Comparison of ENCODE assay signal across 26 cellular contexts in the genomic region with DNA sequence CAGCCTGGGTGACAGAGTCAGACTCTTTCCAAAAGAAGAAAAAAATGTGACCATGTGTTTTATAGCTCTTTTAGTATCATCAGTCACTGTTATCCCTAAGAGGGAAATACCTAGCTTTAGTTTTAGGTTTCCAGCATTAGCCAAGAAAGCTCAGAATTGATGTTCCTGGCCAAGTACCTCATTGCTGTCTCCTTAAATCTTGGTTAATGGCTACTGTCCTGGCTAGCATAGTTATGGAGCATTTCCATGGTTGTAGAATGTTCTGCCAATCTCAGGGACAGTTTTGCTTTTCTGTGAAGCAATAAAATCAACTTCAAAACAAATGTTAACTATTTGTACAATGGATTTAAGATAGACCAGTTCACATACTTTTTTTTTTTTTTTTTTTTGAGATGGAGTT.
"Had no signal": no experiment of that assay in that cellular context is flagged by ENCODE, and none has a peak within 500 bp of the region (broad histone marks: within the 10 kb centered on the region; RNA-seq: fewer than 3 reads in every experiment).

No MANE protein-coding gene starts in this region.

- DNase-seq: stimulated activated CD4-positive, alpha-beta T cell treated with anti-CD3 and anti-CD28 coated beads, Interleukin-2, amount 100 ng/mL, for 48 hours; stimulated activated CD4-positive, alpha-beta T cell treated with anti-CD3 and anti-CD28 coated beads, Interleukin-4, amount 100 ng/mL, for 1 hour; stimulated activated CD4-positive, alpha-beta T cell treated with anti-CD3 and anti-CD28 coated beads, Interleukin-4, amount 100 ng/mL, for 24 hours; stimulated activated CD4-positive, alpha-beta T cell treated with anti-CD3 and anti-CD28 coated beads, Interleukin-4, amount 100 ng/mL, for 4 hours; stimulated activated CD8-positive, alpha-beta memory T cell treated with anti-CD3 and anti-CD28 coated beads, Interleukin-4, amount 100 ng/mL, for 48 hours; stimulated activated naive B cell treated with anti-CD40 and anti-IgM and Interleukin-4, amounts not matched to agents 10 μg/mL and 1 μg/mL and 100 μg/mL, for 72 hours; stimulated activated naive CD4-positive, alpha-beta T cell; stimulated activated naive CD4-positive, alpha-beta T cell treated with Interleukin-2 at 50 U/mL for 16 hours; stimulated activated naive CD8-positive, alpha-beta T cell treated with anti-CD3 and anti-CD28 coated beads, Interleukin-15, amount 100 ng/mL, for 72 hours; stimulated activated naive CD8-positive, alpha-beta T cell treated with anti-CD3 and anti-CD28 coated beads, Interleukin-15, Interleukin-2, amounts not matched to agents 100 U/mL and 50 U/mL, for 24 hours; stomach; substantia nigra; testis; thyroid gland; tibial artery; transverse colon; trophoblast cell; upper lobe of left lung; upper lobe of right lung; uterus had no signal

- H3K4me1 ChIP-seq: stomach, suprapubic skin, testis, thyroid gland, tibial artery, tibial nerve, transverse colon, upper lobe of right lung, uterus, vagina had no signal

- H3K27ac ChIP-seq: stomach, suprapubic skin, testis, thoracic aorta, thyroid gland, tibial artery, tibial nerve, transverse colon, upper lobe of left lung, upper lobe of right lung, uterus, vagina had no signal

- H3K27me3 ChIP-seq: stomach, suprapubic skin, testis, thyroid gland, tibial artery, tibial nerve, transverse colon, upper lobe of left lung, upper lobe of right lung, uterus, vagina had no signal

- H3K4me3 ChIP-seq: stomach, suprapubic skin, testis, thoracic aorta, thyroid gland, tibial artery, tibial nerve, transverse colon, upper lobe of left lung, upper lobe of right lung, uterus, vagina had no signal

- H3K36me3 ChIP-seq: uterus had no signal

- ATAC-seq: stimulated activated effector memory CD8-positive, alpha-beta T cell treated with anti-CD3 and anti-CD28 coated beads, Interleukin-12 subunit alpha, Interleukin-12 subunit beta, amount 100 ng/mL, for 72 hours; stimulated activated memory B cell treated with anti-CD40 and anti-IgM and Interleukin-4, amounts not matched to agents 10 μg/mL and 1 μg/mL and 100 μg/mL, for 72 hours; stimulated activated naive B cell treated with anti-CD40 and anti-IgM and Interleukin-4, amounts not matched to agents 10 μg/mL and 1 μg/mL and 100 μg/mL, for 72 hours; stimulated activated naive CD8-positive, alpha-beta T cell treated with anti-CD3 and anti-CD28 coated beads, Interleukin-15, amount 100 ng/mL, for 72 hours; stimulated activated naive CD8-positive, alpha-beta T cell treated with anti-CD3 and anti-CD28 coated beads, Interleukin-15, Interleukin-2, amounts not matched to agents 100 U/mL and 50 U/mL, for 24 hours; upper lobe of right lung had no signal

- H3K9me3 ChIP-seq: stomach, suprapubic skin, testis, thoracic aorta, thyroid gland, tibial artery, tibial nerve, transverse colon, upper lobe of left lung, upper lobe of right lung, uterus, vagina had no signal
